10 cellular contexts compared by ENCODE assay signal in the genomic region with DNA sequence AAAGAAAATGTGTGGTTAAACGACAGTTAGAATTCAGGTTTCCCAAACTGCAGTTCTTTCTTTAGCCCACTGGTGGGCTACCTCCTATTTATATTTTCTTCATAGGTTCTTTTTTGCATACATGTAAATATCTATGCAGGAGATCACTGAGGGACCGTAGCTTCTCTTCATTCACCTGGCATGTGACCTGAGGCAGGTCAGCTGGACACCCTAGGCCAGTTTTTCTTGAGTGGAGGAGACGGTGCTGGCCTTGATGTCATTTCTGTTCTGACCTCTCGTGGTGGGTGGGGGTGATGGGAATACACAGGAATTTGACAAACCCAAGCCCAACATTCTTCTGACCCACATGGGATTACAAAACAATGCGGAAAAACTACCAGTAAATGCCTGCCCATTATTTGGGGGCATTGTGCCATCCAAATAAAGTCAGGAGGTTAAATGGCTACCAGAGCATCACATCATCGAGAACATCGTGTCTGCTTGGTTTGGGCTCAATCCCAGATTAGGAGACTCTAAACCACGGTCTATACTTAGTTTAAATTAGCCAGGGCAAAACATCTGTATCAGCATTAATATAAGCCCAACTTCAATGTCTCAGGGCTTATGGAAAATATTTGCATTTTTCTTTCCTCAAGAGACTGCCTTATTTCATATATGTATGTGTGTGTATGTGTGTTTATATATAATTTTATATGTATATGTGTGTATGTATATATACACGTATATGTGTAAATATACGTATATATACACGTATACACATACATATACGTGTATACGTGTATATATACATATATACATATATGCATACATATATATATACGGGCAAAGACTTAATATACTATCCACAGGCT. TPM values are rescaled to one million over a fixed set of nuclear protein-coding genes. Genes with fewer than 3 reads are reported as not detected.
DNase-seq lines count a peak whose midpoint lies in the region; ATAC-seq and TF ChIP-seq lines count a peak whose summit lies in the region.
"Had no signal": no experiment of that assay in that cellular context is flagged by ENCODE, and none has a peak within 500 bp of the region (broad histone marks: within the 10 kb centered on the region; RNA-seq: fewer than 3 reads in every experiment).

No MANE protein-coding gene starts in this region.

- no peaks in the 10 kb centered on the region for H3K36me3 Mint-ChIP-seq in activated CD4-positive, alpha-beta T cell treated with anti-CD3 and anti-CD28 coated beads, Interleukin-2, amount 10 ng/mL, durations not matched to agents 24 days and 14 days (ENCODE audit: low read depth)
- no peaks in the 10 kb centered on the region for H3K36me3 Mint-ChIP-seq in activated CD4-positive, alpha-beta T cell treated with anti-CD3 and anti-CD28 coated beads for 36 hours (ENCODE audit: low read depth)
- no peaks in the 10 kb centered on the region for H3K36me3 Mint-ChIP-seq in type B pancreatic cell

- no peaks in the 10 kb centered on the region for H3K27me3 Mint-ChIP-seq in activated CD4-positive, alpha-beta T cell treated with anti-CD3 and anti-CD28 coated beads, Interleukin-2, amount 10 ng/mL, durations not matched to agents 24 days and 14 days
- H3K27me3 Mint-ChIP-seq in activated CD4-positive, alpha-beta T cell treated with anti-CD3 and anti-CD28 coated beads for 36 hours, result no peaks in the 10 kb centered on the region
- no peaks in the 10 kb centered on the region for H3K27me3 Mint-ChIP-seq in type B pancreatic cell

- no peak for ATAC-seq in activated CD4-positive, alpha-beta T cell treated with anti-CD3 and anti-CD28 coated beads for 36 hours

- intact Hi-C loops in activated CD4-positive, alpha-beta T cell treated with anti-CD3 and anti-CD28 coated beads, Interleukin-2, amount 10 ng/mL, durations not matched to agents 24 days and 14 days (cut with micrococcal nuclease), result no loop called here
- intact Hi-C loops in activated CD4-positive, alpha-beta T cell treated with anti-CD3 and anti-CD28 coated beads for 36 hours (cut with DNase I, micrococcal nuclease), result no loop called here

- H3K4me1 Mint-ChIP-seq in activated CD4-positive, alpha-beta T cell treated with anti-CD3 and anti-CD28 coated beads, Interleukin-2, amount 10 ng/mL, durations not matched to agents 24 days and 14 days, result peaks cover 30% of the 10 kb centered on the region
- H3K4me1 Mint-ChIP-seq in activated CD4-positive, alpha-beta T cell treated with anti-CD3 and anti-CD28 coated beads for 36 hours, result peaks cover 27% of the 10 kb centered on the region
- peaks cover 72% of the 10 kb centered on the region for H3K4me1 Mint-ChIP-seq in type B pancreatic cell (ENCODE audit: unreplicated experiment)

- H3K9me3 Mint-ChIP-seq in activated CD4-positive, alpha-beta T cell treated with anti-CD3 and anti-CD28 coated beads, Interleukin-2, amount 10 ng/mL, durations not matched to agents 24 days and 14 days, result no peaks in the 10 kb centered on the region
- no peaks in the 10 kb centered on the region for H3K9me3 Mint-ChIP-seq in activated CD4-positive, alpha-beta T cell treated with anti-CD3 and anti-CD28 coated beads for 36 hours (ENCODE audit: low read depth)
- H3K9me3 Mint-ChIP-seq in type B pancreatic cell, result no peaks in the 10 kb centered on the region

- peak; percentile 60 for TF ChIP-seq CTCF in type B pancreatic cell (conservative IDR thresholded peaks at IDR 0.05)

- POLR2A ChIA-PET in activated CD4-positive, alpha-beta T cell treated with anti-CD3 and anti-CD28 coated beads for 36 hours (lab: Charles Lee), result no interaction called here

- no peak overlapping the region for H3K27ac Mint-ChIP-seq in activated CD4-positive, alpha-beta T cell treated with anti-CD3 and anti-CD28 coated beads, Interleukin-2, amount 10 ng/mL, durations not matched to agents 24 days and 14 days
- no peak overlapping the region for H3K27ac Mint-ChIP-seq in activated CD4-positive, alpha-beta T cell treated with anti-CD3 and anti-CD28 coated beads for 36 hours
- peak overlapping the region; percentile 86 for H3K27ac Mint-ChIP-seq in type B pancreatic cell

- CTCF ChIA-PET in activated CD4-positive, alpha-beta T cell treated with anti-CD3 and anti-CD28 coated beads for 36 hours (lab: Charles Lee), result no interaction called here

- DNase-seq in activated CD4-positive, alpha-beta T cell treated with anti-CD3 and anti-CD28 coated beads, Interleukin-2, amount 10 ng/mL, durations not matched to agents 24 days and 14 days, result peak; percentile 48
- DNase-seq in activated CD4-positive, alpha-beta T cell treated with anti-CD3 and anti-CD28 coated beads for 36 hours, result no peak
- DNase-seq in amniotic epithelial cell (ENCODE audit: low read depth) (peak; percentile 79), kidney glomerular epithelial cell (lab: John Stamatoyannopoulos, UW) (peak; percentile 25), type B pancreatic cell (ENCODE audit: extremely low spot score, unreplicated experiment) (no peak), NCI-H187 treated with DMSO at 0.1 percent for 48 hours (lab: John Stamatoyannopoulos, UW) (no peak), COR-L47 (lab: John Stamatoyannopoulos, UW) (no peak), RPMI8226 (no peak)
- DNase-seq: aorta, T-helper 2 cell had no signal

- no peak overlapping the region for H3K4me3 Mint-ChIP-seq in activated CD4-positive, alpha-beta T cell treated with anti-CD3 and anti-CD28 coated beads, Interleukin-2, amount 10 ng/mL, durations not matched to agents 24 days and 14 days
- H3K4me3 Mint-ChIP-seq in activated CD4-positive, alpha-beta T cell treated with anti-CD3 and anti-CD28 coated beads for 36 hours, result no peak overlapping the region
- no peak overlapping the region for H3K4me3 Mint-ChIP-seq in type B pancreatic cell

RNA-seq across cellular contexts. Expression of gene IRF2BP2, which starts 7.4 kb away (rescaled TPM):
- 206 and 217 TPM in 2 replicates for total RNA-seq in activated CD4-positive, alpha-beta T cell treated with anti-CD3 and anti-CD28 coated beads, Interleukin-2, amount 10 ng/mL, durations not matched to agents 24 days and 14 days
- 100 to 1,000 TPM; 132 to 200 TPM for total RNA-seq in activated CD4-positive, alpha-beta T cell treated with anti-CD3 and anti-CD28 coated beads for 36 hours
- total RNA-seq in type B pancreatic cell (ENCODE audit: low replicate concordance), result 181 and 202 TPM in 2 replicates

Comparison
In these comparisons a context has a peak if more than half of its experiments do, and no peak if none do; other contexts are left out.
1. DNase-seq: peak in activated CD4-positive, alpha-beta T cell treated with anti-CD3 and anti-CD28 coated beads, Interleukin-2, amount 10 ng/mL, durations not matched to agents 24 days and 14 days (single experiment), amniotic epithelial cell (single experiment) and kidney glomerular epithelial cell (single experiment); none in activated CD4-positive, alpha-beta T cell treated with anti-CD3 and anti-CD28 coated beads for 36 hours (single experiment), type B pancreatic cell (single experiment), NCI-H187 treated with DMSO at 0.1 percent for 48 hours (single experiment), COR-L47 (single experiment) and RPMI8226 (single experiment).